Comparison of ENCODE assay signal across 2 cellular contexts in the genomic region with DNA sequence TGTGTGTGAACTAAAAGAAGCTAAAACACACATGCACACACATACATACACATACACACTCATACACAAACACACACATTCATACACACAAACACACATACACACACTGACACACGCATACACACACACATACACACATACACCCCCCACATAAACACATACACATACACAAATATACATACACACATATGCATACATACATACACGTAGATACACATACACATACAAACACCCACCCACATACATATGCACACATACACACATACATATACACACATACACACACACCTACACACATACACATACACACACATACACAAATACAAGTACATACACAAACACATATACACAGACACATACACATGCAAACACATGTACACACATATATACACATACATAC.
TF ChIP-seq lines count a peak whose summit lies in the region.

No MANE protein-coding gene starts in this region.

TF ChIP-seq in HEK293, 187 proteins besides CTCF, POLR2A, EP300 and RAD21:
- TF ChIP-seq ZNF76 (tag by site-specific recombination; IDR thresholded peaks at IDR 0.05; ENCODE audit: borderline replicate concordance, low read depth) (no peak), ZNF548 (tag by site-specific recombination; IDR thresholded peaks at IDR 0.05) (no peak), WT1 (tag by site-specific recombination; IDR thresholded peaks at IDR 0.05) (no peak), ZNF600 (tag by site-specific recombination; IDR thresholded peaks at IDR 0.05) (no peak), ZBTB11 (tag by site-specific recombination; conservative IDR thresholded peaks at IDR 0.05; ENCODE audit: low read depth) (no peak)
- TF ChIP-seq, protein P1, sequence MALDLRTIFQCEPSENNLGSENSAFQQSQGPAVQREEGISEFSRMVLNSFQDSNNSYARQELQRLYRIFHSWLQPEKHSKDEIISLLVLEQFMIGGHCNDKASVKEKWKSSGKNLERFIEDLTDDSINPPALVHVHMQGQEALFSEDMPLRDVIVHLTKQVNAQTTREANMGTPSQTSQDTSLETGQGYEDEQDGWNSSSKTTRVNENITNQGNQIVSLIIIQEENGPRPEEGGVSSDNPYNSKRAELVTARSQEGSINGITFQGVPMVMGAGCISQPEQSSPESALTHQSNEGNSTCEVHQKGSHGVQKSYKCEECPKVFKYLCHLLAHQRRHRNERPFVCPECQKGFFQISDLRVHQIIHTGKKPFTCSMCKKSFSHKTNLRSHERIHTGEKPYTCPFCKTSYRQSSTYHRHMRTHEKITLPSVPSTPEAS (tag by site-specific recombination; IDR thresholded peaks at IDR 0.05): peak; percentile 92

TF ChIP-seq in IMR-90, 13 proteins besides CTCF, POLR2A, EP300 and RAD21:
- TF ChIP-seq SMC3 (IDR thresholded peaks at IDR 0.05; ENCODE audit: low read depth, low read length): no peak
- no peak for TF ChIP-seq RFX5 (IDR thresholded peaks at IDR 0.05; ENCODE audit: low read depth, low read length)
- TF ChIP-seq MXI1 (IDR thresholded peaks at IDR 0.05; ENCODE audit: borderline replicate concordance, low read depth, low read length): no peak
- no peak for TF ChIP-seq RCOR1 (IDR thresholded peaks at IDR 0.05; ENCODE audit: insufficient replicate concordance, low read length)
- TF ChIP-seq NFE2L2 (IDR thresholded peaks at IDR 0.05; ENCODE audit: low read depth, low read length): no peak
- no peak for TF ChIP-seq MAFK (IDR thresholded peaks at IDR 0.05; ENCODE audit: low read depth, low read length)
- no peak for TF ChIP-seq CHD1 (IDR thresholded peaks at IDR 0.05; ENCODE audit: low read depth, low read length)
- no peak for TF ChIP-seq CEBPB (IDR thresholded peaks at IDR 0.05; ENCODE audit: low read depth, low read length)
- no peak for TF ChIP-seq FOS (IDR thresholded peaks at IDR 0.05; ENCODE audit: low read depth, low read length)
- TF ChIP-seq, protein P2, sequence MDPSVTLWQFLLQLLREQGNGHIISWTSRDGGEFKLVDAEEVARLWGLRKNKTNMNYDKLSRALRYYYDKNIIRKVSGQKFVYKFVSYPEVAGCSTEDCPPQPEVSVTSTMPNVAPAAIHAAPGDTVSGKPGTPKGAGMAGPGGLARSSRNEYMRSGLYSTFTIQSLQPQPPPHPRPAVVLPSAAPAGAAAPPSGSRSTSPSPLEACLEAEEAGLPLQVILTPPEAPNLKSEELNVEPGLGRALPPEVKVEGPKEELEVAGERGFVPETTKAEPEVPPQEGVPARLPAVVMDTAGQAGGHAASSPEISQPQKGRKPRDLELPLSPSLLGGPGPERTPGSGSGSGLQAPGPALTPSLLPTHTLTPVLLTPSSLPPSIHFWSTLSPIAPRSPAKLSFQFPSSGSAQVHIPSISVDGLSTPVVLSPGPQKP (IDR thresholded peaks at IDR 0.05; ENCODE audit: borderline replicate concordance, low read depth, low read length): no peak
- no peak for TF ChIP-seq MAZ (IDR thresholded peaks at IDR 0.05; ENCODE audit: borderline replicate concordance, low read depth, low read length)
- TF ChIP-seq USF2 (IDR thresholded peaks at IDR 0.05; ENCODE audit: low read depth, low read length): no peak
- no peak for TF ChIP-seq BHLHE40 (IDR thresholded peaks at IDR 0.05; ENCODE audit: low read depth, low read length)
